Comparison of ENCODE assay signal across 1 cellular context in the genomic region with DNA sequence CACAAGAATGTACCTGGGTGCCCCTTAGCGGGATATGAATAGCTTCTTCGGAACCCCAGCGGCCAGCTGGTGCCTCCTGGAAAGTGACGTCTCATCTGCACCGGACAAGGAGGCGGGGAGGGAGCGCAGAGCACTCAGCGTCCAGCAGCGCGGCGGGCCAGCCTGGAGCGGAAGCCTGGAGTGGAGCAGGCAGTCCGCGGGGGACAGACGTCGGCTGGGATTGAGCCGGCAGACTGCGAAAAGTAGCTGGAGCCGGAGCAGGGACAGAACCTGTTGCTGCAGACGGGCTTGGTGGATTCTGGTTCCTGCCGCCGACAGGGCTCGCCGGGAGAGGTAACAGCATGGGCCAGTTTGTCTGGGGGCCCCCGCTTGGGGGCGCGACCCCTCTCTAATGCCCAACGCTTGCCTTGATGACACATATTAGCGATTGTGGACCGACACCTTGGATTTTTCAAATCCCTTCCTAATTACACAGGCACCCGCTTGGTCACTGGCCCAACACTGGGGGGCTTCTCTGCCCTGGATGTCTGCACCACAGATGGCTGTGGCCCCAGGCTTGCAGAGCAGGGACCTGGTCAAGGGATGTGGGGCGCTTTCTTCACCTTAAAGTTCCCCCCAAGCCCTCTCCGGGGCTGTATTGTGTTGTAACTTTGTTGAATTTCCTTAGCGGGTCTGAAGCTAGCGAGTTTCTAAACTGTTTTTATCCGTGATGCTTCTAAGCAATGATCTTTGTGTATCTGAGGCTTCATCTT.
TF ChIP-seq lines count a peak whose summit lies in the region.

A gene (plus strand): TSS at position 133 of the 752 bp plus-strand sequence. CDS start 96,592 bp downstream, outside the sequence.

TF ChIP-seq in SK-N-SH, 30 proteins besides CTCF, POLR2A, EP300 and RAD21 (continued from another document):
- TF ChIP-seq JUND (IDR thresholded peaks at IDR 0.05) (no peak), TEAD4 (IDR thresholded peaks at IDR 0.05; ENCODE audit: borderline replicate concordance, insufficient read depth) (no peak), NFIC (IDR thresholded peaks at IDR 0.05; ENCODE audit: borderline replicate concordance) (no peak)
TF ChIP-seq in SK-N-SH: peak in this region for 0.
